In genomic region chr19:45451181-45451849, GRCh38 we compare ENCODE assay signal across 8 cellular contexts. TPM values are rescaled to one million over a fixed set of nuclear protein-coding genes. Genes with fewer than 3 reads are reported as not detected.
DNase-seq lines count a peak whose midpoint lies in the region; ATAC-seq and TF ChIP-seq lines count a peak whose summit lies in the region.

No MANE protein-coding gene starts in this region.

- CTCF ChIA-PET in OCI-LY7 (lab: Charles Lee; ENCODE audit: unreplicated experiment): no interaction called here

- intact Hi-C loops in OCI-LY7 (cut with micrococcal nuclease; ENCODE audit: unreplicated experiment): loop anchor here (2.0 kb wide), 1 partner anchor 17 kb away; no protein-coding TSS in a partner anchor
- intact Hi-C loops in spleen (cut with DNase I; ENCODE audit: low total_unique reads): no loop called here

- H3K4me1 ChIP-seq in OCI-LY7 (ENCODE audit: insufficient read depth, low read length, poor library complexity, severe bottlenecking) (peaks cover 69% of the 10 kb centered on the region), spleen (peaks cover 27 to 66% (median 46%) of the 10 kb centered on the region in 6 donors)

- in situ Hi-C loops in astrocyte of the cerebellum (cut with HindIII; ENCODE audit: low sequenced_read_pairs): no loop called here

- DNase-seq in activated naive CD4-positive, alpha-beta T cell treated with Interleukin-2 at 50 U/mL for 16 hours: peak; percentile 53
- no peak for DNase-seq in activated naive CD4-positive, alpha-beta T cell treated with anti-CD3 and anti-CD28 coated beads, Interleukin-2, amount 50 U/mL, for 16 hours
- DNase-seq in OCI-LY7 (ENCODE audit: low spot score) (peak; percentile 72), astrocyte of the cerebellum (ENCODE audit: low read depth) (no peak), spleen (no peak)

- ATAC-seq in HG03432 (IDR thresholded peaks at IDR 0.05; ENCODE audit: unreplicated experiment) (no peak), HG03135 (IDR thresholded peaks at IDR 0.05; ENCODE audit: unreplicated experiment) (no peak)

- H3K4me3 ChIP-seq in OCI-LY7 (ENCODE audit: low read depth, low read length, poor library complexity, severe bottlenecking) (peak overlapping the region; percentile 80), astrocyte of the cerebellum (ENCODE audit: low read depth, low read length) (peak overlapping the region; percentile 55), iPS-18c (ENCODE audit: insufficient read depth, low read depth, low read length) (peak overlapping the region; percentile 59), spleen (peak overlapping the region; percentile 49 to 84 (median 62))

- no peak for TF ChIP-seq CTCF in OCI-LY7 (conservative IDR thresholded peaks at IDR 0.05; ENCODE audit: low read length)
- no peak for TF ChIP-seq CTCF in astrocyte of the cerebellum (IDR thresholded peaks at IDR 0.05; ENCODE audit: low read depth, low read length, missing control alignments)
- TF ChIP-seq CTCF in spleen (IDR thresholded peaks at IDR 0.05 in 8 of 11, conservative IDR thresholded peaks at IDR 0.05 in 3 of 11): no peak

- POLR2A ChIA-PET in OCI-LY7 (lab: Charles Lee): no interaction called here

- TF ChIP-seq POLR2A in spleen (IDR thresholded peaks at IDR 0.05): no peak

- H3K36me3 ChIP-seq in OCI-LY7 (ENCODE audit: insufficient read depth, low read length) (no peaks in the 10 kb centered on the region), spleen (no peaks in the 10 kb centered on the region)

- no peaks in the 10 kb centered on the region for H4K20me1 ChIP-seq in OCI-LY7 (ENCODE audit: insufficient read depth, low read length)

- no TSS peak for BruUV-seq in OCI-LY7 (replicated peaks; lab: Mats Ljungman, UMichigan)

- H3K79me2 ChIP-seq in OCI-LY7 (ENCODE audit: insufficient read depth, low read depth, low read length): no peaks in the 10 kb centered on the region

- H3K27ac ChIP-seq in OCI-LY7 (ENCODE audit: low read depth, low read length, poor library complexity, severe bottlenecking) (peak overlapping the region; percentile 73), spleen (peak overlapping the region; percentile 35 to 88 (median 76))

- H2AFZ ChIP-seq in OCI-LY7 (ENCODE audit: low read length): peak overlapping the region; percentile 76

- no peaks in the 10 kb centered on the region for H3K9me2 ChIP-seq in OCI-LY7 (ENCODE audit: insufficient read depth, low read length)

- 2 to 3% (median 3%) methylated on average over 15 to 21 of the region's 21 CpGs for WGBS in spleen, 5 donors

- H3K27me3 ChIP-seq in spleen (replicated peaks in 1 of 7): peaks cover 0 to 5% (median 0%) of the 10 kb centered on the region in 7 donors

- no peaks in the 10 kb centered on the region for H3K9me3 ChIP-seq in OCI-LY7 (ENCODE audit: low read length)
- no peaks in the 10 kb centered on the region for H3K9me3 ChIP-seq in iPS-18c (ENCODE audit: control insufficient read depth, insufficient read depth, low read length)
- H3K9me3 ChIP-seq in spleen: no peaks in the 10 kb centered on the region

- H3K4me2 ChIP-seq in OCI-LY7 (ENCODE audit: low read length): peak overlapping the region; percentile 99

RNA-seq across cellular contexts. Expression of gene FOSB, which starts 16.5 kb away (rescaled TPM):
- total RNA-seq in OCI-LY7 (2014; rRNA removed; shearing (Covaris generic)): 1.2 and 2.3 TPM in 2 replicates
- total RNA-seq in OCI-LY7 (2022) (2.1 and 2.4 TPM in 2 replicates), spleen (10 to 100 TPM in 2 of 7 donors, 1 to 10 TPM in 4, under 1 TPM in 1; 0.92 to 41.7 (median 1.6) TPM)
- polyA plus RNA-seq in spleen: 1 to 10 TPM in 2 of 3 donors, under 1 TPM in 1; 0.42 to 2.2 (median 1.3) TPM

RNA-seq across cellular contexts. Expression of gene ERCC1, which starts 27.6 kb away (rescaled TPM):
- total RNA-seq in OCI-LY7 (2014; rRNA removed; shearing (Covaris generic)): 125 and 126 TPM in 2 replicates
- total RNA-seq in OCI-LY7 (2022) (46.2 and 59.4 TPM in 2 replicates), spleen (10 to 100 TPM; 47.3 to 69.4 (median 59.7) TPM)
- 10 to 100 TPM; 45.3 to 54.6 (median 50.0) TPM for polyA plus RNA-seq in spleen

RNA-seq across cellular contexts. Expression of gene POLR1G, which starts 44.9 kb away (rescaled TPM):
- total RNA-seq in OCI-LY7 (2014; rRNA removed; shearing (Covaris generic)): 16.3 and 28.0 TPM in 2 replicates
- total RNA-seq in OCI-LY7 (2022) (8.8 and 10.8 TPM in 2 replicates), spleen (1 to 10 TPM; 2.6 to 4.3 (median 3.1) TPM)
- polyA plus RNA-seq in spleen: 1 to 10 TPM; 2.1 to 4.3 (median 2.5) TPM

RNA-seq across cellular contexts. Expression of gene RTN2, which starts 45.5 kb away (rescaled TPM):
- total RNA-seq in OCI-LY7 (2014; rRNA removed; shearing (Covaris generic)): 1.5 and 8.6 TPM in 2 replicates
- total RNA-seq in OCI-LY7 (2022) (7.6 and 9.1 TPM in 2 replicates), spleen (10 to 100 TPM in 6 of 7 donors, 1 to 10 TPM in 1; 9.2 to 22.6 (median 15.1) TPM)
- 1 to 10 TPM; 4.9 to 7.9 (median 7.6) TPM for polyA plus RNA-seq in spleen

RNA-seq across cellular contexts. Expression of gene PPP1R13L, which starts 46.4 kb away (rescaled TPM):
- total RNA-seq in OCI-LY7 (2014; rRNA removed; shearing (Covaris generic)): 5.3 and 7.8 TPM in 2 replicates
- total RNA-seq in OCI-LY7 (2022) (15.5 and 17.4 TPM in 2 replicates), spleen (10 to 100 TPM in 5 of 7 donors, 1 to 10 TPM in 2; 3.9 to 18.1 (median 12.5) TPM)
- polyA plus RNA-seq in spleen: 10 to 100 TPM in 1 of 3 donors, 1 to 10 TPM in 2; 7.5 to 13.2 (median 8.8) TPM

Comparison
In these comparisons a context has a peak if more than half of its experiments do, and no peak if none do; other contexts are left out.
1. DNase-seq: peak in activated naive CD4-positive, alpha-beta T cell treated with Interleukin-2 at 50 U/mL for 16 hours (single experiment) and OCI-LY7 (single experiment); none in activated naive CD4-positive, alpha-beta T cell treated with anti-CD3 and anti-CD28 coated beads, Interleukin-2, amount 50 U/mL, for 16 hours (single experiment), astrocyte of the cerebellum (single experiment) and spleen (single experiment).
2. Peak in every context shown above with its lines, with median percentiles within 50 percentile points of each other: H3K4me3 ChIP-seq.